In the genomic region with DNA sequence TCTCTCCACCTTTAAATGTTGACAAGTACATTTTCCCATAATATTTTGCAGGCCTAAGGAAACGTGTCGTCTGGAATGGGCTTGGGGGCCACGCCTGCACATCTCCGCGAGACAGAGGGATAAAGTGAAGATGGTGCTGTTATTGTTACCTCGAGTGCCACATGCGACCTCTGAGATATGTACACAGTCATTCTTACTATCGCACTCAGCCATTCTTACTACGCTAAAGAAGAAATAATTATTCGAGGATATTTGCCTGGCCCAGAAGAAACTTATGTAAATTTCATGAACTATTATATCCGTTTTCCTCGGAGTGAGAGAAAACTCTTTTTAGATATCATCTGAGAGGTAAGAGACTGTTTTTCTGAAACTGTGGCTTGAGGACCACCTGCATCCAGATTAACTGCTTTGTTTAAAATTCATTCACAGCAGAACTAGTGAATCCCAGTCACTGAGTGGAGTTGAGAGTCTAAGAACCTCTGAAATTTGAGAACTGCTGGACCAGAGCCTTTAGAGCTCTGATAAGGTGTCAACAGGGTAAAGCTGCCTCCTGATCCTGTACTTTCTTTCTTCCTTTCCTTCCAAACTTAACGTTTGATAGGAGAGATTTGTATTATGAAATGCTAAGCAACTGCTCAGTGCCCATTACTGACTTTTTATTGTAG, we compare ENCODE assay signal across 8 cellular contexts. TPM values are rescaled to one million over a fixed set of nuclear protein-coding genes. Genes with fewer than 3 reads are reported as not detected.
DNase-seq lines count a peak whose midpoint lies in the region; ATAC-seq and TF ChIP-seq lines count a peak whose summit lies in the region.

No MANE protein-coding gene starts in this region.

- DNase-seq in stimulated activated naive CD8-positive, alpha-beta T cell treated with anti-CD3 and anti-CD28 coated beads, Interleukin-15, Interleukin-2, amounts not matched to agents 100 U/mL and 50 U/mL, for 24 hours: no peak
- DNase-seq in RWPE2 (ENCODE audit: low spot score) (no peak), foreskin keratinocyte (no peak), HEK293T (ENCODE audit: extremely low spot score) (no peak), G401 (ENCODE audit: low spot score) (no peak), inferior parietal cortex (ENCODE audit: extremely low spot score) (no peak)

- no peaks in the 10 kb centered on the region for H3K9me3 Mint-ChIP-seq in stimulated activated naive CD8-positive, alpha-beta T cell treated with anti-CD3 and anti-CD28 coated beads, Interleukin-15, Interleukin-2, amounts not matched to agents 100 ng/mL and 50 ng/mL, for 24 hours

- in situ Hi-C loops in G401 (cut with HindIII; ENCODE audit: low sequenced_read_pairs): no loop called here

- no peaks in the 10 kb centered on the region for H3K27me3 Mint-ChIP-seq in stimulated activated naive CD8-positive, alpha-beta T cell treated with anti-CD3 and anti-CD28 coated beads, Interleukin-15, Interleukin-2, amounts not matched to agents 100 ng/mL and 50 ng/mL, for 24 hours

- no peak for ATAC-seq in stimulated activated naive CD8-positive, alpha-beta T cell treated with anti-CD3 and anti-CD28 coated beads, Interleukin-15, Interleukin-2, amounts not matched to agents 100 U/mL and 50 U/mL, for 24 hours
- peak; percentile 15; the same call in 2 of the 3 replicates for ATAC-seq in RWPE2 (ENCODE audit: low read depth)
- peak; percentile 5 for ATAC-seq in foreskin keratinocyte
- ATAC-seq in GM21526 (IDR thresholded peaks at IDR 0.05; ENCODE audit: low FRiP score, unreplicated experiment): no peak

- H3K27ac Mint-ChIP-seq in stimulated activated naive CD8-positive, alpha-beta T cell treated with anti-CD3 and anti-CD28 coated beads, Interleukin-15, Interleukin-2, amounts not matched to agents 100 ng/mL and 50 ng/mL, for 24 hours: peak overlapping the region; percentile 94

- peaks cover 47% of the 10 kb centered on the region for H3K36me3 Mint-ChIP-seq in stimulated activated naive CD8-positive, alpha-beta T cell treated with anti-CD3 and anti-CD28 coated beads, Interleukin-15, Interleukin-2, amounts not matched to agents 100 ng/mL and 50 ng/mL, for 24 hours (ENCODE audit: low read depth)

- H3K36me3 ChIP-seq in RWPE2 (ENCODE audit: low read depth): peaks cover 32% of the 10 kb centered on the region

- H3K27me3 ChIP-seq in RWPE2 (ENCODE audit: insufficient read depth, poor library complexity, severe bottlenecking): no peaks in the 10 kb centered on the region
- H3K27me3 ChIP-seq in foreskin keratinocyte: no peaks in the 10 kb centered on the region

- H3K4me1 ChIP-seq in RWPE2 (ENCODE audit: insufficient read depth, poor library complexity, severe bottlenecking): peaks cover 3% of the 10 kb centered on the region
- H3K4me1 ChIP-seq in foreskin keratinocyte: peaks cover 9% of the 10 kb centered on the region

- CTCF ChIA-PET in HEK293T (lab: Yijun Ruan, JAX): no interaction called here

- peak overlapping the region; percentile 57 for H3K4me3 ChIP-seq in RWPE2 (ENCODE audit: severe bottlenecking)

- TF ChIP-seq CTCF in RWPE2 (IDR thresholded peaks at IDR 0.05; ENCODE audit: poor library complexity, severe bottlenecking) (no peak), foreskin keratinocyte (conservative IDR thresholded peaks at IDR 0.05) (no peak)

- POLR2A ChIA-PET in HEK293T (lab: Yijun Ruan, JAX): interaction anchor here (0.6 to 2.0 kb wide), 6 partner anchors 9 to 1406 kb away, joined by 3 to 6 read pairs (median 3); partner anchors contain the start of gene CEP170

- peaks cover 22% of the 10 kb centered on the region for H3K4me1 Mint-ChIP-seq in stimulated activated naive CD8-positive, alpha-beta T cell treated with anti-CD3 and anti-CD28 coated beads, Interleukin-15, Interleukin-2, amounts not matched to agents 100 ng/mL and 50 ng/mL, for 24 hours (ENCODE audit: low read depth)

- peak overlapping the region; percentile 90 for H3K4me3 Mint-ChIP-seq in stimulated activated naive CD8-positive, alpha-beta T cell treated with anti-CD3 and anti-CD28 coated beads, Interleukin-15, Interleukin-2, amounts not matched to agents 100 ng/mL and 50 ng/mL, for 24 hours

- no peaks in the 10 kb centered on the region for H3K9me3 ChIP-seq in RWPE2 (ENCODE audit: severe bottlenecking)

- H3K27ac ChIP-seq in RWPE2 (ENCODE audit: poor library complexity, severe bottlenecking) (peak overlapping the region; percentile 84), foreskin keratinocyte (peak overlapping the region; percentile 90)

TF ChIP-seq in HEK293T, 16 proteins besides CTCF, POLR2A, EP300 and RAD21:
- TF ChIP-seq BHLHE40 (IDR thresholded peaks at IDR 0.05; ENCODE audit: borderline replicate concordance): no peak
- TF ChIP-seq SUZ12 (IDR thresholded peaks at IDR 0.05): no peak
- no peak for TF ChIP-seq ZNF384 (IDR thresholded peaks at IDR 0.05)
- TF ChIP-seq SP1 (IDR thresholded peaks at IDR 0.05): no peak
- no peak for TF ChIP-seq LEF1 (IDR thresholded peaks at IDR 0.05; ENCODE audit: borderline replicate concordance)
- no peak for TF ChIP-seq TARDBP (IDR thresholded peaks at IDR 0.05)
- no peak for TF ChIP-seq PKNOX1 (IDR thresholded peaks at IDR 0.05)
- no peak for TF ChIP-seq FOXM1 (IDR thresholded peaks at IDR 0.05; ENCODE audit: borderline replicate concordance)
- TF ChIP-seq ARNT (IDR thresholded peaks at IDR 0.05): no peak
- TF ChIP-seq ELF4 (IDR thresholded peaks at IDR 0.05): no peak
- TF ChIP-seq L3MBTL2 (conservative IDR thresholded peaks at IDR 0.05): no peak
- TF ChIP-seq CTBP1 (IDR thresholded peaks at IDR 0.05; ENCODE audit: borderline replicate concordance): no peak
- no peak for TF ChIP-seq FOXK2 (IDR thresholded peaks at IDR 0.05)
- TF ChIP-seq FOXA1 (IDR thresholded peaks at IDR 0.05): no peak
- no peak for TF ChIP-seq NFRKB (IDR thresholded peaks at IDR 0.05)
- no peak for TF ChIP-seq HDGF (IDR thresholded peaks at IDR 0.05; ENCODE audit: borderline replicate concordance)

RNA-seq across cellular contexts. Expression of gene EXO1, which starts 0.8 kb away (rescaled TPM):
- 19.6 and 26.4 TPM in 2 replicates for total RNA-seq in foreskin keratinocyte
- 7.5 and 11.6 TPM in 2 replicates for polyA plus RNA-seq in foreskin keratinocyte
- 29.7 and 46.2 TPM in 2 replicates for total RNA-seq in G401 (2014; rRNA removed; shearing (Covaris generic))

Comparison
In these comparisons a context has a peak if more than half of its experiments do, and no peak if none do; other contexts are left out.
1. ATAC-seq: peak in RWPE2 (single experiment) and foreskin keratinocyte (single experiment); none in stimulated activated naive CD8-positive, alpha-beta T cell treated with anti-CD3 and anti-CD28 coated beads, Interleukin-15, Interleukin-2, amounts not matched to agents 100 U/mL and 50 U/mL, for 24 hours (single experiment) and GM21526 (single experiment).